In the genomic region with DNA sequence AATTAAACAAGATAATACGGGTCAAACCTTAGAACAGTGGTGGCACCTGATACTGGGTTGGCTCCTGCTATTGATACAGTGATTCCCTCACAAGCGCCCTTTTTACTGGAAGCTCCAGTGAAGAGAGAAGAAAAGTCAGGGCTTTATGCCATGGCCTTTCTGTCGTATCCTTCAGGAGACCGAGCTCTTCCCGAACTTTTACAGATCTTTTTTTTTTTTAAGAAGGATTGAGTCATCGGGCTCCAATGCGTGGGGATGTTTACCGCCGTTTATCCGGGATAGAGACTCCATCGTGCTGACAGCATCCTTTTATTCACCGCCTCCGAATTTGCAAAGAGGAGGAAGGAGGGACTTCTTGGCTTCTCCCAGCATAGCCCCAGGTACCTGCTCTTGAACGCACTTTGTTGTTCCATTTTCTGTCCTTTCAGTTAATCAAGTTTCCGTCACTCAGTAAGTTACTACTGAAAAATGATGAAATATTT, we compare ENCODE assay signal across 8 cellular contexts. TPM values are rescaled to one million over a fixed set of nuclear protein-coding genes. Genes with fewer than 3 reads are reported as not detected.
DNase-seq lines count a peak whose midpoint lies in the region; ATAC-seq lines count a peak whose summit lies in the region.

No MANE protein-coding gene starts in this region.

- peak overlapping the region; percentile 94 to 96 (median 95) for H3K4me3 Mint-ChIP-seq in T-cell
- H3K4me3 Mint-ChIP-seq in naive thymus-derived CD8-positive, alpha-beta T cell, result peak overlapping the region; percentile 92 to 100 (median 96)

- peak overlapping the region; percentile 67 to 94 for H3K4me3 ChIP-seq in esophagus (ENCODE audit: low read depth in 1 of 2, low read length in 2 of 2)

- peak overlapping the region; percentile 94 to 95 for H3K27ac Mint-ChIP-seq in T-cell
- H3K27ac Mint-ChIP-seq in naive thymus-derived CD8-positive, alpha-beta T cell, result peak overlapping the region; percentile 90 to 99 (median 96)

- POLR2A ChIA-PET in T-cell (lab: Charles Lee), result interaction anchor here in 1 of 2 donors (0.7 to 1.0 kb wide), 3 partner anchors 44 to 278 kb away, joined by 5 to 15 read pairs (median 5); partner anchors contain the start of gene ZNF45
- POLR2A ChIA-PET in naive thymus-derived CD8-positive, alpha-beta T cell (lab: Charles Lee), result interaction anchor here (0.7 to 1.9 kb wide), 7 partner anchors 48 to 298 kb away, joined by 3 to 23 read pairs (median 3); partner anchors contain the start of genes ZNF180 and ZNF226

- H3K36me3 Mint-ChIP-seq in T-cell, result peaks cover 36% of the 10 kb centered on the region
- H3K36me3 Mint-ChIP-seq in naive thymus-derived CD8-positive, alpha-beta T cell, result peaks cover 12 to 37% (median 34%) of the 10 kb centered on the region in 3 donors

- H3K27me3 ChIP-seq in esophagus (ENCODE audit: control insufficient read depth in 1 of 2, insufficient read depth in 2 of 2, low read length in 2 of 2), result no peaks in the 10 kb centered on the region

- H3K27ac ChIP-seq in esophagus (ENCODE audit: low read depth in 2 of 2, low read length in 1 of 2), result peak overlapping the region; percentile 78 to 90

- H3K27me3 Mint-ChIP-seq in T-cell, result no peaks in the 10 kb centered on the region
- no peaks in the 10 kb centered on the region for H3K27me3 Mint-ChIP-seq in naive thymus-derived CD8-positive, alpha-beta T cell

- peaks cover under 1 to 4% (median 3%) of the 10 kb centered on the region in 3 donors for H3K9me3 Mint-ChIP-seq in T-cell
- peaks cover 0 to 23% (median 4%) of the 10 kb centered on the region in 9 donors for H3K9me3 Mint-ChIP-seq in naive thymus-derived CD8-positive, alpha-beta T cell

- H3K4me1 Mint-ChIP-seq in T-cell, result peaks cover 31 to 35% (median 35%) of the 10 kb centered on the region in 3 donors
- peaks cover 9 to 39% (median 28%) of the 10 kb centered on the region in 4 donors for H3K4me1 Mint-ChIP-seq in naive thymus-derived CD8-positive, alpha-beta T cell

- peaks cover 0 to 5% of the 10 kb centered on the region in 2 donors for H3K9me3 ChIP-seq in esophagus (ENCODE audit: control insufficient read depth in 2 of 2, insufficient read depth in 1 of 2, low read depth in 1 of 2, low read length in 1 of 2)

- peak; percentile 60 for DNase-seq in DMS53 (lab: John Stamatoyannopoulos, UW)
- DNase-seq in DMS53 treated with DMSO at 0.1 percent for 48 hours (lab: John Stamatoyannopoulos, UW; ENCODE audit: unreplicated experiment), result no peak
- DNase-seq in T-cell, result no peak
- no peak for DNase-seq in naive thymus-derived CD8-positive, alpha-beta T cell
- no peak for DNase-seq in NCI-H1436 (lab: John Stamatoyannopoulos, UW)

- peaks cover 0 to 7% of the 10 kb centered on the region in 2 donors for H3K36me3 ChIP-seq in esophagus (ENCODE audit: control insufficient read depth in 2 of 2, insufficient read depth in 2 of 2, low read length in 1 of 2)

- H3K4me1 ChIP-seq in esophagus (ENCODE audit: control insufficient read depth in 2 of 2, insufficient read depth in 2 of 2, low read length in 1 of 2), result no peaks in the 10 kb centered on the region

- CTCF ChIA-PET in T-cell (lab: Charles Lee), result interaction anchor here in 1 of 2 donors (0.6 to 0.8 kb wide), 3 partner anchors 48 to 287 kb away, joined by 3 to 4 read pairs (median 3); partner anchors contain the start of genes ZNF180 and ZNF226

- ATAC-seq in HG03095 (IDR thresholded peaks at IDR 0.05; ENCODE audit: unreplicated experiment) (peak; percentile 23), T-cell (replicated peaks in 1 of 4) (peak in 2 of 4 experiments; percentile 4 to 24), HG03520 (IDR thresholded peaks at IDR 0.05; ENCODE audit: unreplicated experiment) (no peak)
- no peak for ATAC-seq in naive thymus-derived CD8-positive, alpha-beta T cell

- WGBS in esophagus, 2 donors, result 3% methylated on average over 15 of the region's 15 CpGs

RNA-seq across cellular contexts. Expression of gene ZNF227, which starts 0.6 kb away (rescaled TPM):
- 10 to 100 TPM; 17.6 to 45.5 (median 43.9) TPM for total RNA-seq in T-cell
- 1 to 10 TPM; 2.2 to 3.0 TPM for polyA plus RNA-seq in esophagus
- 10 to 100 TPM; 57.0 to 57.4 TPM for total RNA-seq in naive thymus-derived CD8-positive, alpha-beta T cell
- 10 to 100 TPM in 2 of 3 donors, 1 to 10 TPM in 1; 9.0 to 12.9 (median 11.2) TPM for polyA plus RNA-seq in naive thymus-derived CD8-positive, alpha-beta T cell

RNA-seq across cellular contexts. Expression of gene ZNF233, which starts 46.8 kb away (rescaled TPM):
- 1 to 10 TPM in 1 of 5 donors, under 1 TPM in 4; 0.16 to 1.2 (median 0.25) TPM for total RNA-seq in T-cell
- under 1 TPM; 0.11 to 0.29 TPM for polyA plus RNA-seq in esophagus
- total RNA-seq in naive thymus-derived CD8-positive, alpha-beta T cell, result 1 to 10 TPM; 1.2 to 1.7 TPM
- polyA plus RNA-seq in naive thymus-derived CD8-positive, alpha-beta T cell, result under 1 TPM in 2 of 3 donors, not detected in 1; 0.59 to 0.64 TPM

RNA-seq across cellular contexts. Expression of gene ZNF226, which starts 48.0 kb away (rescaled TPM):
- 10 to 100 TPM; 12.3 to 42.0 (median 38.0) TPM for total RNA-seq in T-cell
- 10 to 100 TPM; 10.0 to 11.5 TPM for polyA plus RNA-seq in esophagus
- total RNA-seq in naive thymus-derived CD8-positive, alpha-beta T cell, result 10 to 100 TPM; 55.7 to 56.8 TPM
- 10 to 100 TPM; 19.7 to 23.7 (median 20.6) TPM for polyA plus RNA-seq in naive thymus-derived CD8-positive, alpha-beta T cell
